Comparison of ENCODE assay signal across 8 cellular contexts in genomic region chr17:83083368-83084201, GRCh38. TPM values are rescaled to one million over a fixed set of nuclear protein-coding genes. Genes with fewer than 3 reads are reported as not detected.
DNase-seq lines count a peak whose midpoint lies in the region; FAIRE-seq and TF ChIP-seq lines count a peak whose summit lies in the region.
"Had no signal": no experiment of that assay in that cellular context is flagged by ENCODE, and none has a peak within 500 bp of the region (broad histone marks: within the 10 kb centered on the region; RNA-seq: fewer than 3 reads in every experiment).

No MANE protein-coding gene starts in this region.

- CTCF ChIA-PET in activated CD4-positive, alpha-beta memory T cell treated with anti-CD3 and anti-CD28 coated beads for 36 hours (lab: Charles Lee), result interaction anchor here (1.4 kb wide), 2 partner anchors 116 to 120 kb away, joined by 5 to 9 read pairs; no protein-coding TSS in a partner anchor
- CTCF ChIA-PET in endothelial cell of umbilical vein (lab: Charles Lee), result interaction anchor here (0.8 to 1.1 kb wide), 4 partner anchors 35 to 120 kb away, joined by 3 read pairs; no protein-coding TSS in a partner anchor

- peak overlapping the region; percentile 87 for H3K27ac Mint-ChIP-seq in activated CD4-positive, alpha-beta memory T cell treated with anti-CD3 and anti-CD28 coated beads for 36 hours

- intact Hi-C loops in activated CD4-positive, alpha-beta memory T cell treated with anti-CD3 and anti-CD28 coated beads for 36 hours (cut with micrococcal nuclease), result loop anchor here (2.0 kb wide), 1 partner anchor 35 kb away; no protein-coding TSS in a partner anchor
- intact Hi-C loops in endothelial cell of umbilical vein (cut with micrococcal nuclease) (loop anchor here (5.0 kb wide), 1 partner anchor 121 kb away; no protein-coding TSS in a partner anchor), uterus (cut with DNase I; ENCODE audit: low total_unique reads) (no loop called here)

- H3K4me1 ChIP-seq in HUES6 (ENCODE audit: control insufficient read depth, insufficient read depth, low read length) (peaks cover 26% of the 10 kb centered on the region), endothelial cell of umbilical vein (ENCODE audit: control insufficient read depth, extremely low read depth, insufficient read depth, low read length) (peaks cover 19% of the 10 kb centered on the region), neuronal stem cell (ENCODE audit: control insufficient read depth in 2 of 2, insufficient read depth in 1 of 2, low read depth in 1 of 2, low read length in 2 of 2) (peaks cover 7 to 12% of the 10 kb centered on the region in 2 donors), uterus (peaks cover 3 to 10% of the 10 kb centered on the region in 2 donors)

- no peak overlapping the region for H3K4ac ChIP-seq in neuronal stem cell (ENCODE audit: low read length)

- peak overlapping the region; percentile 53 for H3K18ac ChIP-seq in neuronal stem cell (ENCODE audit: low read length)

- no peaks in the 10 kb centered on the region for H3K9me3 ChIP-seq in HUES6 (ENCODE audit: control insufficient read depth, insufficient read depth, low read depth, low read length)
- H3K9me3 ChIP-seq in endothelial cell of umbilical vein (replicated peaks; ENCODE audit: control insufficient read depth, insufficient read depth, low read length), result no peaks in the 10 kb centered on the region
- H3K9me3 ChIP-seq in neuronal stem cell (replicated peaks in 1 of 2; ENCODE audit: control insufficient read depth in 2 of 2, insufficient read depth in 1 of 2, low read depth in 1 of 2, low read length in 2 of 2), result no peaks in the 10 kb centered on the region
- H3K9me3 ChIP-seq in uterus, result no peaks in the 10 kb centered on the region

- H2BK12ac ChIP-seq in neuronal stem cell (ENCODE audit: low read length), result no peak overlapping the region

- H3K4me1 Mint-ChIP-seq in activated CD4-positive, alpha-beta memory T cell treated with anti-CD3 and anti-CD28 coated beads for 36 hours (ENCODE audit: low read depth), result peaks cover 31% of the 10 kb centered on the region

- BruUV-seq in endothelial cell of umbilical vein (replicated peaks; lab: Mats Ljungman, UMichigan), result no TSS peak

- H3K4me3 Mint-ChIP-seq in activated CD4-positive, alpha-beta memory T cell treated with anti-CD3 and anti-CD28 coated beads for 36 hours, result peak overlapping the region; percentile 70

- peaks cover 53% of the 10 kb centered on the region for H3K79me2 ChIP-seq in endothelial cell of umbilical vein (ENCODE audit: control insufficient read depth, insufficient read depth, low read length)

- H2BK120ac ChIP-seq in neuronal stem cell (ENCODE audit: low read depth, low read length), result no peak overlapping the region

- H3K23ac ChIP-seq in neuronal stem cell (ENCODE audit: low read depth, low read length, poor library complexity), result peak overlapping the region; percentile 5

- H3K4me2 ChIP-seq in endothelial cell of umbilical vein (ENCODE audit: insufficient read depth, low read length), result no peak overlapping the region
- H3K4me2 ChIP-seq in neuronal stem cell (ENCODE audit: insufficient read depth, low read length, poor library complexity, severe bottlenecking), result no peak overlapping the region

- no peaks in the 10 kb centered on the region for H3K9me3 Mint-ChIP-seq in activated CD4-positive, alpha-beta memory T cell treated with anti-CD3 and anti-CD28 coated beads for 36 hours

- H3K4me3 ChIP-seq in HUES6 (ENCODE audit: low read depth, low read length), result 0 out of 2 replicates have a peak overlapping the region, but pooled peaks have one; percentile 9
- no peak overlapping the region for H3K4me3 ChIP-seq in endothelial cell of umbilical vein (replicated peaks in 1 of 3; ENCODE audit: insufficient read depth in 1 of 3, low read depth in 1 of 3, low read length in 3 of 3)
- H3K4me3 ChIP-seq in neuronal stem cell (ENCODE audit: low read length in 2 of 2), result no peak overlapping the region
- H3K4me3 ChIP-seq in uterus, result no peak overlapping the region

- TF ChIP-seq POLR2A in endothelial cell of umbilical vein (IDR thresholded peaks at IDR 0.05; ENCODE audit: low read depth, low read length), result no peak
- TF ChIP-seq POLR2A in uterus (IDR thresholded peaks at IDR 0.05), result peak in 1 of 2 donors; percentile 20

- H2AFZ ChIP-seq in endothelial cell of umbilical vein (ENCODE audit: low read depth, low read length), result no peak overlapping the region
- no peak overlapping the region for H2AFZ ChIP-seq in neuronal stem cell (ENCODE audit: low read length)

- H3K27me3 ChIP-seq in HUES6 (ENCODE audit: control insufficient read depth, insufficient read depth, low read length) (peaks cover 32% of the 10 kb centered on the region), endothelial cell of umbilical vein (ENCODE audit: control insufficient read depth in 2 of 2, insufficient read depth in 2 of 2, low read length in 2 of 2) (no peaks in the 10 kb centered on the region), neuronal stem cell (ENCODE audit: control insufficient read depth in 3 of 3, insufficient read depth in 3 of 3, low read depth in 1 of 3, low read length in 3 of 3) (peaks cover 4 to 21% (median 6%) of the 10 kb centered on the region in 3 experiments), uterus (no peaks in the 10 kb centered on the region)

- peaks cover 4% of the 10 kb centered on the region for H3K27me3 Mint-ChIP-seq in activated CD4-positive, alpha-beta memory T cell treated with anti-CD3 and anti-CD28 coated beads for 36 hours

- POLR2A ChIA-PET in activated CD4-positive, alpha-beta memory T cell treated with anti-CD3 and anti-CD28 coated beads for 36 hours (lab: Charles Lee), result interaction anchor here (0.8 to 1.7 kb wide), 6 partner anchors 14 to 220 kb away, joined by 3 to 11 read pairs (median 4); no protein-coding TSS in a partner anchor
- POLR2A ChIA-PET in endothelial cell of umbilical vein (lab: Charles Lee), result no interaction called here

- H2BK15ac ChIP-seq in neuronal stem cell (ENCODE audit: low read length), result no peak overlapping the region

- no peaks in the 10 kb centered on the region for H3K9me1 ChIP-seq in endothelial cell of umbilical vein (replicated peaks; ENCODE audit: control insufficient read depth, extremely low read depth, insufficient read depth, low read length)

- peak overlapping the region; percentile 73 for H3K9ac ChIP-seq in HUES6 (ENCODE audit: low read length)
- no peak overlapping the region for H3K9ac ChIP-seq in endothelial cell of umbilical vein (replicated peaks; ENCODE audit: extremely low read depth, insufficient read depth, low read length)
- H3K9ac ChIP-seq in neuronal stem cell (ENCODE audit: low read depth, low read length, poor library complexity), result peak overlapping the region; percentile 74

- H4K91ac ChIP-seq in neuronal stem cell (ENCODE audit: low read depth, low read length, poor library complexity), result no peak overlapping the region

- H4K8ac ChIP-seq in neuronal stem cell (ENCODE audit: low read depth, low read length), result no peak overlapping the region

- TF ChIP-seq CTCF in endothelial cell of umbilical vein (IDR thresholded peaks at IDR 0.05; ENCODE audit: extremely low read depth in 1 of 2, insufficient read depth in 1 of 2, low read depth in 1 of 2, low read length in 2 of 2) (no peak), uterus (IDR thresholded peaks at IDR 0.05) (no peak)

- no peak overlapping the region for H2BK5ac ChIP-seq in neuronal stem cell (ENCODE audit: low read length)

- WGBS in neuronal stem cell (ENCODE audit: extremely low coverage in 2 of 2, insufficient read length in 2 of 2, insufficient replicate concordance in 1 of 2), 2 donors, result no CpG with 5 or more reads among the region's 25 CpGs

- peaks cover 17% of the 10 kb centered on the region for H3K79me1 ChIP-seq in neuronal stem cell (ENCODE audit: low read depth, low read length)

- no peak overlapping the region for H3K14ac ChIP-seq in neuronal stem cell (ENCODE audit: low read length)

- DNase-seq in activated CD4-positive, alpha-beta memory T cell treated with anti-CD3 and anti-CD28 coated beads for 36 hours, result peak; percentile 80
- peak; percentile 51 for DNase-seq in endothelial cell of umbilical vein (ENCODE audit: low read depth, low spot score)
- no peak for DNase-seq in neuronal stem cell (ENCODE audit: low spot score)
- peak; percentile 74 to 75 for DNase-seq in uterus
- DNase-seq in NCI-H1694 treated with DMSO at 0.1 percent for 48 hours (lab: John Stamatoyannopoulos, UW), result no peak
- DNase-seq in NCI-H2227 (lab: John Stamatoyannopoulos, UW; ENCODE audit: unreplicated experiment), result no peak

- dilution Hi-C loops in endothelial cell of umbilical vein (cut with MboI; ENCODE audit: extremely low pct_ligation_motif_present, low sequenced_read_pairs), result no loop called here

- no peaks in the 10 kb centered on the region for H3K36me3 ChIP-seq in HUES6 (ENCODE audit: control insufficient read depth, insufficient read depth, low read length)
- H3K36me3 ChIP-seq in endothelial cell of umbilical vein (ENCODE audit: control insufficient read depth in 2 of 2, extremely low read depth in 1 of 2, insufficient read depth in 2 of 2, low read length in 2 of 2), result peaks cover 0 to 20% of the 10 kb centered on the region in 2 experiments
- H3K36me3 ChIP-seq in neuronal stem cell (replicated peaks in 1 of 2; ENCODE audit: control insufficient read depth in 2 of 2, insufficient read depth in 2 of 2, low read length in 2 of 2), result peaks cover 0 to 30% of the 10 kb centered on the region in 2 donors
- no peaks in the 10 kb centered on the region for H3K36me3 ChIP-seq in uterus

- peaks cover 28% of the 10 kb centered on the region for H3K36me3 Mint-ChIP-seq in activated CD4-positive, alpha-beta memory T cell treated with anti-CD3 and anti-CD28 coated beads for 36 hours

- peak overlapping the region; percentile 66 for H2AK5ac ChIP-seq in neuronal stem cell (ENCODE audit: low read depth, low read length)

- FAIRE-seq in endothelial cell of umbilical vein (lab: Jason Lieb, UNC), result peak; percentile 67
- FAIRE-seq: colon had no signal

- peak overlapping the region; percentile 58; the same call in 1 of the 2 replicates for H3K27ac ChIP-seq in HUES6 (ENCODE audit: low read depth, low read length)
- H3K27ac ChIP-seq in endothelial cell of umbilical vein (ENCODE audit: insufficient read depth, low read depth, low read length), result no peak overlapping the region
- H3K27ac ChIP-seq in neuronal stem cell (replicated peaks; ENCODE audit: low read length), result no peak overlapping the region
- H3K27ac ChIP-seq in uterus, result peak overlapping the region; percentile 64 to 80

- no peaks in the 10 kb centered on the region for H4K20me1 ChIP-seq in endothelial cell of umbilical vein (replicated peaks; ENCODE audit: control insufficient read depth, extremely low read depth, insufficient read depth, low read length)

RNA-seq across cellular contexts. Expression of gene METRNL, which starts 4.2 kb away (rescaled TPM):
- total RNA-seq in activated CD4-positive, alpha-beta memory T cell treated with anti-CD3 and anti-CD28 coated beads for 36 hours, result 10 to 100 TPM; 62.8 to 71.1 TPM
- total RNA-seq in endothelial cell of umbilical vein, result 29.5 and 36.6 TPM in 2 replicates
- polyA plus RNA-seq in endothelial cell of umbilical vein, result 54.4 and 67.5 TPM in 2 replicates
- polyA plus RNA-seq in endothelial cell of umbilical vein (2011; cell fraction: cytosol; rRNA removed), result 21.5 and 36.2 TPM in 2 replicates
- polyA plus RNA-seq in endothelial cell of umbilical vein (2011; cell fraction: nucleus; rRNA removed), result 13.5 and 18.3 TPM in 2 replicates
- 19.0 and 36.8 TPM in 2 replicates for polyA plus RNA-seq in endothelial cell of umbilical vein (2012)
- 20.0 and 21.3 TPM in 2 replicates for polyA minus RNA-seq in endothelial cell of umbilical vein
- 62.9 TPM for polyA minus RNA-seq in endothelial cell of umbilical vein (2011; cell fraction: cytosol; rRNA and poly(A)+ RNA removed)
- 5.6 and 13.3 TPM in 2 replicates for polyA minus RNA-seq in endothelial cell of umbilical vein (2011; cell fraction: nucleus; rRNA and poly(A)+ RNA removed)
- 12.8 TPM for polyA plus RNA-seq in neuronal stem cell (2013, experiment 1 of 2)
- 14.7 TPM for polyA plus RNA-seq in neuronal stem cell (2013, experiment 2 of 2)
- 10 to 100 TPM; 25.0 to 44.4 (median 35.8) TPM for total RNA-seq in uterus

Comparison
In these comparisons a context has a peak if more than half of its experiments do, and no peak if none do; other contexts are left out.
1. H3K27ac ChIP-seq: peak in HUES6 (single experiment) and uterus (2 of 2); none in endothelial cell of umbilical vein (single experiment) and neuronal stem cell (single experiment).
2. DNase-seq: peak in activated CD4-positive, alpha-beta memory T cell treated with anti-CD3 and anti-CD28 coated beads for 36 hours (single experiment), endothelial cell of umbilical vein (single experiment) and uterus (2 of 2); none in neuronal stem cell (single experiment), NCI-H1694 treated with DMSO at 0.1 percent for 48 hours (single experiment) and NCI-H2227 (single experiment).